Comparison of ENCODE assay signal across 1 cellular context in genomic region chr15:75650908-75651809, GRCh38.
TF ChIP-seq lines count a peak whose summit lies in the region.

No MANE protein-coding gene starts in this region.

TF ChIP-seq in IMR-90, 13 proteins besides CTCF, POLR2A, EP300 and RAD21 (continued from another document):
- TF ChIP-seq USF2 (IDR thresholded peaks at IDR 0.05; ENCODE audit: low read depth, low read length) (no peak), MXI1 (IDR thresholded peaks at IDR 0.05; ENCODE audit: borderline replicate concordance, low read depth, low read length) (no peak)
